6 cellular contexts compared by ENCODE assay signal in the genomic region with DNA sequence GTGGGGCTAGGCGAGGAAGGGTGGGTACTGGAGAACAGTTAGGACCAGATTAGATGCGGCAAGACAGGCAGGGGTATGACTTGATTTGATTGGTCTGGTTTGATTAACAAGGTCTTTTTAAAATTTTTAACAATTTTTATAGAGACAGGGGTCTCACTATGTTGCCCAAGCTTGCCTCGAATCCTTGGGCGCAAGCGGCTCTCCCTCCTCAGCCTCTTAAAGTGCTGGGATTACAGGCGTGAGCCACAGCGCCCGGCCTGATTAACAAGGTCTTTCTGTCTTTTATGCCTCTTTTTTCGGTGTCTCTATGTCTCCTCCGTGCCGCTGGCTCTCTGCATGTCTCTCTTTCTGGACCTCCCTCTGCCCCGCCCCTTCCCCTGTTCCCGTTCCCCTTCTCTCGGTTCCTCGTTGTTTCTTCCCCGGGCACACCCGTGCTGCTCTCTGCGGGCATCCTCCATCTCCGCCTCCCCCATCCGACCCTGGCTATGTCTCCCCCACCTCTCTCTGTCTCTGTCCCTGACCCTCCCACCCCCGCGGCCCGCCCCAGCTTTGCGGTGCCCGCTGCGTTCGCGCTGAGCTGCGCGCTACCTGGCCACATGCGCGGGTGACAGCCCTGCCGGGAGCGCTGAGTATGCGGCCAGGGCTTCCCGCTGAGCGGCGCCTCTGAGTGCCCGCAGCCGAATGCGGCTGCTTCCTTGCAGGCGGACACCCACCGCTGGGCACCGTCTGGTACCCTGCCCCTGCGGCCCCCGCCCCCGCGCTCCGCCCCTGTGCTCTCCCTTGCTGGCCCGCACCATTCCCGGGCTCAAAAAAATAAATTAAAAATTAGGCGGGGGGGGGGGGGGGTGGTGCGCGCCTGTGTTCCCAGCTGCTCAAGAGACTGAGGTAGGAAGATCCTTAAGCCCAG. TPM values are rescaled to one million over a fixed set of nuclear protein-coding genes. Genes with fewer than 3 reads are reported as not detected.
DNase-seq lines count a peak whose midpoint lies in the region; ATAC-seq, FAIRE-seq and TF ChIP-seq lines count a peak whose summit lies in the region.

No MANE protein-coding gene starts in this region.

- ATAC-seq in GM19397 (IDR thresholded peaks at IDR 0.05; ENCODE audit: unreplicated experiment) = no peak
- no peak for ATAC-seq in HG03432 (IDR thresholded peaks at IDR 0.05; ENCODE audit: unreplicated experiment)

- H3K27me3 ChIP-seq in bronchial epithelial cell (ENCODE audit: control insufficient read depth, insufficient read depth, low read length) = peaks cover 3% of the 10 kb centered on the region

- H3K4me1 ChIP-seq in ES-I3 (ENCODE audit: insufficient read depth, low read length) = no peaks in the 10 kb centered on the region

- H3K9me3 Mint-ChIP-seq in osteocyte (ENCODE audit: unreplicated experiment) = no peaks in the 10 kb centered on the region

- TF ChIP-seq CTCF in bronchial epithelial cell (IDR thresholded peaks at IDR 0.05; ENCODE audit: insufficient read depth, low read length, severe bottlenecking) (peak; percentile 17), osteocyte (IDR thresholded peaks at IDR 0.05) (no peak)

- H3K9ac ChIP-seq in ES-I3 (ENCODE audit: low read depth, low read length) = peak overlapping the region; percentile 39; the same call in 1 of the 2 replicates

- no peak for FAIRE-seq in bronchial epithelial cell (lab: Jason Lieb, UNC)

- no peak overlapping the region for H3K27ac Mint-ChIP-seq in osteocyte (ENCODE audit: unreplicated experiment)

- no peaks in the 10 kb centered on the region for H3K36me3 Mint-ChIP-seq in osteocyte (ENCODE audit: unreplicated experiment)

- no peaks in the 10 kb centered on the region for H3K36me3 ChIP-seq in ES-I3 (ENCODE audit: insufficient read depth, low read length)
- no peaks in the 10 kb centered on the region for H3K36me3 ChIP-seq in bronchial epithelial cell (ENCODE audit: control insufficient read depth, insufficient read depth, low read length)

- H3K9me3 ChIP-seq in ES-I3 (ENCODE audit: control insufficient read depth, insufficient read depth, low read length) = no peaks in the 10 kb centered on the region

- peaks cover 26% of the 10 kb centered on the region for H3K27me3 Mint-ChIP-seq in osteocyte (ENCODE audit: unreplicated experiment)

- DNase-seq in NCI-H510A treated with DMSO at 0.1 percent for 48 hours (lab: John Stamatoyannopoulos, UW) (peak; percentile 60), bronchial epithelial cell (ENCODE audit: low read depth) (no peak), osteocyte (ENCODE audit: extremely low spot score, unreplicated experiment) (no peak)

- peaks cover 5% of the 10 kb centered on the region for H3K4me1 Mint-ChIP-seq in osteocyte (ENCODE audit: unreplicated experiment)

- peak overlapping the region; percentile 79 for H3K4me3 Mint-ChIP-seq in osteocyte (ENCODE audit: unreplicated experiment)

- peak overlapping the region; percentile 17 for H3K4me3 ChIP-seq in bronchial epithelial cell (ENCODE audit: low read depth, low read length)

RNA-seq across cellular contexts. Expression of a gene that starts 8.1 kb away (rescaled TPM):
- total RNA-seq in bronchial epithelial cell = 17.5 and 25.3 TPM in 2 replicates
- total RNA-seq in osteocyte = 15.4 and 15.5 TPM in 2 replicates

RNA-seq across cellular contexts. Expression of a gene that starts 21.7 kb away (rescaled TPM):
- 3.4 and 3.6 TPM in 2 replicates for total RNA-seq in bronchial epithelial cell
- total RNA-seq in osteocyte = 0.55 TPM in 1 of 2 replicates, not detected in the other

RNA-seq across cellular contexts. Expression of a gene that starts 27.1 kb away (rescaled TPM):
- total RNA-seq in bronchial epithelial cell (14.2 and 16.6 TPM in 2 replicates), osteocyte (13.0 and 16.0 TPM in 2 replicates)

RNA-seq across cellular contexts. Expression of a gene that starts 45.8 kb away (rescaled TPM):
- total RNA-seq in bronchial epithelial cell (under 0.01 and 0.13 TPM in 2 replicates), osteocyte (72.8 and 78.3 TPM in 2 replicates)

RNA-seq across cellular contexts. Expression of a gene that starts 50.7 kb away (rescaled TPM):
- total RNA-seq in bronchial epithelial cell (0.79 and 1.3 TPM in 2 replicates), osteocyte (24.3 and 25.0 TPM in 2 replicates)
